In the genomic region with DNA sequence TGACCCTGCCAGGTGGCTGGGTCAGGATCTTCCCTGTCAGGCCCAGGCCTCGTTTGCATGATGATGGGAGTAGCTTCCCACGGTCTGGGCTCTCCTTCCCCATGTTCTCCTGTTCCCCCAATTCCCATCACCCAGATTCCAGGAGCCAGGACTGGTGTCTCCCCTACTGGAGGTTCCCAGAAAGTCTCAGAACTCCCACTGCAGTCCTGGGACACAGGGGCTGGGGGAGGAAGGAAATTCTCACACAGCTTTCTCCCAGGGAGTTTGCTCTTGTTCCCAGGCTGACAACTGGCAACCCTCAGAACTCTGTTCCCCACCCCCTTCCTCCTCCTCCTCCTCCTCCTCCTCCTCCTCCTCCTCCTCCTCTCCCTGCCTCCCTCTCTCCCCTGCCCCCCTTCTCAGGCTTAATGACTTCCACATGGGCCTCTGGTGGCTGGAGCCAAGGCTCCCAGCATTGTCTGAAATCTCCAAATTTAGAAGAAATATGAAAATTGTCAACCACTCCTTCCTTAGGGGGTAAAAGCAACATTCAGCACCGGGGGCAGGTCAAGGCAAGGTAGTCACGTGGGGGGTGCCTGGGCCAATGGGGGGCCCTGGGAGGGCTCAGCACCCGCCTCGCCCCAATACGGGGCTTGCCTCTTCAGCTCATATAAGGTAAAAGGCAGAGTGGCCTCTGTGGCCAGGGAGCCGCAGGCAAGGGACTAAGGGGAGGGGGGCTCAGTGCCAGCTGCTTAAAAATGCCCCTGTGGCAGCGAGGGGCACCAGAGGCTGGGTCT, we compare ENCODE assay signal across 9 cellular contexts. TPM values are rescaled to one million over a fixed set of nuclear protein-coding genes. Genes with fewer than 3 reads are reported as not detected.
DNase-seq lines count a peak whose midpoint lies in the region; ATAC-seq, FAIRE-seq and TF ChIP-seq lines count a peak whose summit lies in the region.
"Had no signal": no experiment of that assay in that cellular context is flagged by ENCODE, and none has a peak within 500 bp of the region (broad histone marks: within the 10 kb centered on the region; RNA-seq: fewer than 3 reads in every experiment).

No MANE protein-coding gene starts in this region.

- no peaks in the 10 kb centered on the region for H3K36me3 ChIP-seq in Karpas-422 (ENCODE audit: insufficient read depth, low read length)
- peaks cover 0 to 10% of the 10 kb centered on the region in 2 experiments for H3K36me3 ChIP-seq in mesenchymal stem cell (ENCODE audit: control insufficient read depth in 1 of 2, insufficient read depth in 2 of 2, low read depth in 1 of 2, low read length in 2 of 2)
- peaks cover 40 to 42% (median 42%) of the 10 kb centered on the region in 3 donors for H3K36me3 ChIP-seq in tibial artery
- no peaks in the 10 kb centered on the region for H3K36me3 ChIP-seq in small intestine (ENCODE audit: control insufficient read depth in 2 of 2, insufficient read depth in 2 of 2, low read length in 2 of 2)

- H3K79me2 ChIP-seq in Karpas-422 (ENCODE audit: low read length) = no peaks in the 10 kb centered on the region

- H4K20me1 ChIP-seq in Karpas-422 (ENCODE audit: insufficient read depth, low read depth, low read length) = no peaks in the 10 kb centered on the region

- ATAC-seq in omental fat pad (ENCODE audit: low FRiP score) (no peak), GM18858 (IDR thresholded peaks at IDR 0.05; ENCODE audit: unreplicated experiment) (no peak)

- H3K4me3 ChIP-seq in Karpas-422 (ENCODE audit: low read length) = no peak overlapping the region
- peak overlapping the region; percentile 52 to 77 for H3K4me3 ChIP-seq in mesenchymal stem cell (ENCODE audit: insufficient read depth in 1 of 2, low read depth in 1 of 2, low read length in 2 of 2)
- H3K4me3 ChIP-seq in tibial artery = peak overlapping the region; percentile 66 to 94
- no peak overlapping the region for H3K4me3 ChIP-seq in small intestine (ENCODE audit: low read depth in 1 of 2, low read length in 2 of 2)

- H3K4me2 ChIP-seq in Karpas-422 (ENCODE audit: low read depth, low read length, poor library complexity, severe bottlenecking) (peak overlapping the region; percentile 26), mesenchymal stem cell (ENCODE audit: low read length, poor library complexity, severe bottlenecking) (peak overlapping the region; percentile 92)

- H3K27me3 ChIP-seq in Karpas-422 (ENCODE audit: low read length) (no peaks in the 10 kb centered on the region), mesenchymal stem cell (ENCODE audit: control insufficient read depth in 1 of 2, insufficient read depth in 1 of 2, low read length in 2 of 2) (no peaks in the 10 kb centered on the region), tibial artery (no peaks in the 10 kb centered on the region), small intestine (ENCODE audit: control insufficient read depth in 2 of 2, insufficient read depth in 2 of 2, low read length in 2 of 2) (no peaks in the 10 kb centered on the region)

- H3K9ac ChIP-seq in Karpas-422 (ENCODE audit: low read length) = no peak overlapping the region
- H3K9ac ChIP-seq in mesenchymal stem cell (ENCODE audit: low read length) = peak overlapping the region; percentile 81

- H3K4me1 ChIP-seq in Karpas-422 (ENCODE audit: low read length) (peaks cover 8% of the 10 kb centered on the region), mesenchymal stem cell (ENCODE audit: control insufficient read depth, insufficient read depth, low read depth, low read length) (peaks cover 55% of the 10 kb centered on the region), tibial artery (peaks cover 0 to 46% (median 33%) of the 10 kb centered on the region in 4 donors), small intestine (ENCODE audit: control insufficient read depth in 2 of 2, insufficient read depth in 1 of 2, low read depth in 1 of 2, low read length in 1 of 2) (no peaks in the 10 kb centered on the region)

- no peak overlapping the region for H2AFZ ChIP-seq in Karpas-422 (ENCODE audit: low read length)
- H2AFZ ChIP-seq in mesenchymal stem cell (ENCODE audit: low read depth, low read length) = no peak overlapping the region

- 23% methylated on average over 9 of the region's 9 CpGs for WGBS in mesenchymal stem cell
- WGBS in small intestine, 3 donors = 53 to 68% (median 68%) methylated on average over 9 of the region's 9 CpGs

- H4K91ac ChIP-seq in mesenchymal stem cell (ENCODE audit: low read length) = peak overlapping the region; percentile 100

- peak overlapping the region; percentile 100 for H4K8ac ChIP-seq in mesenchymal stem cell (ENCODE audit: low read length)

- H3K27ac ChIP-seq in Karpas-422 (ENCODE audit: low read length) (no peak overlapping the region), mesenchymal stem cell (ENCODE audit: low read length, poor library complexity, severe bottlenecking) (peak overlapping the region; percentile 82), tibial artery (peak overlapping the region; percentile 90 to 98), small intestine (ENCODE audit: low read depth in 1 of 2, low read length in 1 of 2) (peak overlapping the region in 1 of 2 donors; percentile 92)

- peak overlapping the region; percentile 9 to 67 for H3K23ac ChIP-seq in mesenchymal stem cell (ENCODE audit: low read length in 2 of 2)

- peak overlapping the region; percentile 97 to 100 for H3K18ac ChIP-seq in mesenchymal stem cell (ENCODE audit: low read depth in 1 of 2, low read length in 2 of 2)

- H2BK5ac ChIP-seq in mesenchymal stem cell (ENCODE audit: low read depth, low read length, poor library complexity, severe bottlenecking) = peak overlapping the region; percentile 87

- intact Hi-C loops in tibial artery (cut with DNase I; ENCODE audit: low total_unique reads) = loop anchor here (2.0 kb wide), 1 partner anchor 24 kb away; no protein-coding TSS in a partner anchor

- no peaks in the 10 kb centered on the region for H3K9me3 ChIP-seq in Karpas-422 (ENCODE audit: low read length)
- no peaks in the 10 kb centered on the region for H3K9me3 ChIP-seq in mesenchymal stem cell (ENCODE audit: control insufficient read depth, low read length)
- H3K9me3 ChIP-seq in tibial artery = no peaks in the 10 kb centered on the region
- no peaks in the 10 kb centered on the region for H3K9me3 ChIP-seq in small intestine (ENCODE audit: control insufficient read depth, low read depth)

- H2BK12ac ChIP-seq in mesenchymal stem cell (ENCODE audit: low read length in 2 of 2) = peak overlapping the region; percentile 94 to 99

- peak overlapping the region; percentile 100 for H2BK120ac ChIP-seq in mesenchymal stem cell (ENCODE audit: low read depth, low read length)

- H2AK5ac ChIP-seq in mesenchymal stem cell (ENCODE audit: low read length, severe bottlenecking) = peak overlapping the region; percentile 98

- peak overlapping the region; percentile 39 to 90 for H3K14ac ChIP-seq in mesenchymal stem cell (ENCODE audit: low read length in 2 of 2)

- H3K9me2 ChIP-seq in Karpas-422 (replicated peaks; ENCODE audit: insufficient read depth, low read length) = no peaks in the 10 kb centered on the region

- peak overlapping the region; percentile 99 to 100 for H3K4ac ChIP-seq in mesenchymal stem cell (ENCODE audit: low read depth in 1 of 2, low read length in 2 of 2)

- TF ChIP-seq CTCF in tibial artery (IDR thresholded peaks at IDR 0.05) = peak in 1 of 2 experiments; percentile 15
- no peak for TF ChIP-seq CTCF in omental fat pad (IDR thresholded peaks at IDR 0.05)

- DNase-seq in Karpas-422 (peak; percentile 65), epidermal melanocyte (ENCODE audit: insufficient read length, low spot score) (peak; percentile 51), mesenchymal stem cell (peak; percentile 87), tibial artery (peak; percentile 88 to 98), omental fat pad (ENCODE audit: low spot score) (no peak), small intestine (no peak)
- no peak for DNase-seq in stimulated activated naive CD4-positive, alpha-beta T cell (lab: John Stamatoyannopoulos, UW)
- DNase-seq: GOT3 had no signal

- FAIRE-seq in small intestine (lab: Jason Lieb, UNC) = no peak

- peak overlapping the region; percentile 91 for H2BK15ac ChIP-seq in mesenchymal stem cell (ENCODE audit: low read depth, poor library complexity, severe bottlenecking)

- H3K79me1 ChIP-seq in mesenchymal stem cell (replicated peaks; ENCODE audit: low read length, poor library complexity, severe bottlenecking) = peaks cover 2% of the 10 kb centered on the region

RNA-seq across cellular contexts. Expression of gene IL17B, which starts 27.3 kb away (rescaled TPM):
- total RNA-seq in Karpas-422 (2014; rRNA removed; shearing (Covaris generic); ENCODE audit: low replicate concordance) = not detected in 2 replicates
- 6.6 TPM for polyA plus RNA-seq in mesenchymal stem cell (2013, experiment 1 of 2)
- 6.3 TPM for polyA plus RNA-seq in mesenchymal stem cell (2013, experiment 2 of 2)
- 1 to 10 TPM in 1 of 4 donors, not detected in 3; 1.1 TPM for total RNA-seq in omental fat pad
- under 1 TPM in 1 of 3 donors, not detected in 2; 0.98 TPM for polyA plus RNA-seq in small intestine

RNA-seq across cellular contexts. Expression of gene PCYOX1L, which starts 48.5 kb away (rescaled TPM):
- 18.4 and 51.6 TPM in 2 replicates for total RNA-seq in Karpas-422 (2014; rRNA removed; shearing (Covaris generic); ENCODE audit: low replicate concordance)
- polyA plus RNA-seq in mesenchymal stem cell (2013, experiment 1 of 2) = 13.0 TPM
- polyA plus RNA-seq in mesenchymal stem cell (2013, experiment 2 of 2) = 13.3 TPM
- total RNA-seq in omental fat pad = 1 to 10 TPM; 2.3 to 3.9 (median 2.5) TPM
- polyA plus RNA-seq in small intestine = 1 to 10 TPM; 1.3 to 7.5 (median 1.6) TPM

Comparison
In these comparisons a context has a peak if more than half of its experiments do, and no peak if none do; other contexts are left out.
1. DNase-seq: peak in Karpas-422 (single experiment), epidermal melanocyte (single experiment), mesenchymal stem cell (single experiment) and tibial artery (2 of 2); none in omental fat pad (single experiment), stimulated activated naive CD4-positive, alpha-beta T cell (0 of 6) and small intestine (single experiment).
2. H3K4me3 ChIP-seq: peak in mesenchymal stem cell (2 of 2) and tibial artery (2 of 2); none in Karpas-422 (single experiment) and small intestine (0 of 2).